ENCODE assay signal across 13 cellular contexts in the genomic region with DNA sequence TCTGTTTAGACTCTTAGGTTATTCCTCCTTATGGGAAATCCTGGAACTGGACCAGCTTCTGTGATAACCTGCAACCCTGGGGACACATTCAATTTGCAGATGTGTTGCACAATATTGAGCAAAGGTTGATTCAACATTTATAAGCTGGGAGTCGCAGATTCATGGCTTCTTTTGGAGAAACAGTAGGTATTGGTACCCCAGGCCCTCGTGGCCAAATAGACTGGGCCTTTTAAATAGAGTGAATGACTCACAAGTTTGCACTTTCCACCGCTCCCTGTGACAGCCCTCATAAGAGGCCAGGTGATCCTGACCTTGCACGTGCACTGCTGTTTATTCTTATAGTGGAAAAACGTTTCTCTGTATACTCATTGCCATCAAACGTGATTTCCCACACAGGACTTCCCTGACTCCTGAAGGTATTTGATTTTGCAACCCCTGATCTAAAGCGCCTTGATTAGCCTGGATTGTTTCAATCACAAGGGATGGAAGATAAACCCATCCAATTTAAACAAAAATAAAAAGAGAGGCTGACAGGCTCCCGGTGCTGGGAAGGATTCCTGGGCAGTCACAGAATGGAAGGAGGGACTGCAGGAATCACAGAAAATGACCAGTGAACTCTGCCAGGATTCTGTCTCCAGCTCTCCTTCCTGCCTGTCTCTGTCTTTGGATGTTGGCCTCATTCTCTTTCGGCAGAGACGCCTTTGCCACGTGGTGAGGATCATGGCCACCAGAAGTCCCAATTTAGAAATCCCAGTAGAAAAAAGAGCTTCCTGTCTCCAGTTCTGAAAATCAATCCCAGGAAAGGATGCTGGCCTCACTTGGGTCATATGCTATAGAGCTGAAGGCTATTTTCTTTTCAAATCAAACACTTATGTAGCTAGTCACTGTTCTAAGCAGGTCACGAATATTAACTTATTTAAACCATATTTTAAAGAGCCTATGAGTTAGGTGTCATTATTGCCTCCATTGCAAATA.
DNase-seq lines count a peak whose midpoint lies in the region; FAIRE-seq and TF ChIP-seq lines count a peak whose summit lies in the region.
"Had no signal": no experiment of that assay in that cellular context is flagged by ENCODE, and none has a peak within 500 bp of the region (broad histone marks: within the 10 kb centered on the region; RNA-seq: fewer than 3 reads in every experiment).

No MANE protein-coding gene starts in this region.

- H3K9me1 ChIP-seq in keratinocyte (ENCODE audit: control insufficient read depth, extremely low read depth, insufficient read depth, low read length): no peaks in the 10 kb centered on the region

- H3K79me2 ChIP-seq in keratinocyte (ENCODE audit: control insufficient read depth, insufficient read depth, low read length): no peaks in the 10 kb centered on the region

- WGBS in stomach, 5 donors: 34 to 48% (median 40%) methylated on average over 12 of the region's 12 CpGs

- H3K27ac Mint-ChIP-seq in HFFc6: peak overlapping the region; percentile 77

- no peaks in the 10 kb centered on the region for H4K20me1 ChIP-seq in keratinocyte (ENCODE audit: control insufficient read depth, extremely low read depth, insufficient read depth, low read length)

- TF ChIP-seq CTCF in HFFc6 (IDR thresholded peaks at IDR 0.05): no peak
- no peak for TF ChIP-seq CTCF in keratinocyte (optimal IDR thresholded peaks at IDR 0.05 in 1 of 3, IDR thresholded peaks at IDR 0.05 in 1 of 3, conservative IDR thresholded peaks at IDR 0.05 in 1 of 3; ENCODE audit: extremely low read depth in 1 of 3, insufficient read depth in 2 of 3, low read length in 3 of 3)
- TF ChIP-seq CTCF in stomach (IDR thresholded peaks at IDR 0.05): no peak

- H3K27me3 Mint-ChIP-seq in HFFc6 (ENCODE audit: insufficient read depth): no peaks in the 10 kb centered on the region; the same call in 1 of the 2 replicates
- H3K27me3 Mint-ChIP-seq: naive B cell had no signal

- peak; percentile 30 for DNase-seq in HFFc6
- peak; percentile 60 for DNase-seq in cerebellum (ENCODE audit: low spot score)
- no peak for DNase-seq in keratinocyte (ENCODE audit: low read depth, low spot score)
- peak; percentile 73 for DNase-seq in stomach
- DNase-seq in iPS-NIHi7 (ENCODE audit: extremely low spot score): no peak
- no peak for DNase-seq in OCI-M1 (lab: John Stamatoyannopoulos, UW)
- no peak for DNase-seq in stimulated activated CD4-positive, alpha-beta T cell treated with anti-CD3 and anti-CD28 coated beads, Interleukin-2, amount 100 ng/mL, for 48 hours
- no peak for DNase-seq in activated effector memory CD4-positive, alpha-beta T cell treated with anti-CD3 and anti-CD28 coated beads, Interleukin-2, amount 50 U/mL, for 16 hours
- DNase-seq: naive B cell; NCI-H2227 treated with DMSO at 0.1 percent for 48 hours; stimulated activated CD4-positive, alpha-beta T cell treated with anti-CD3 and anti-CD28 coated beads, Interleukin-1b, Interleukin-23, amount 100 ng/mL, for 48 hours; substantia nigra had no signal

- FAIRE-seq in keratinocyte (lab: Jason Lieb, UNC): peak; percentile 77
- FAIRE-seq: frontal cortex had no signal

- no peak overlapping the region for H3K9ac ChIP-seq in keratinocyte (ENCODE audit: control insufficient read depth, extremely low read depth, insufficient read depth, low read length)

- intact Hi-C loops in stomach (cut with DNase I; ENCODE audit: low total_unique reads): no loop called here

- no peak overlapping the region for H2AFZ ChIP-seq in keratinocyte (ENCODE audit: control insufficient read depth, low read length)

- H3K4me3 Mint-ChIP-seq in HFFc6: no peak overlapping the region

- no peaks in the 10 kb centered on the region for H3K36me3 ChIP-seq in keratinocyte (ENCODE audit: control insufficient read depth in 2 of 2, extremely low read depth in 1 of 2, insufficient read depth in 2 of 2, low read length in 2 of 2)
- H3K36me3 ChIP-seq in stomach: no peaks in the 10 kb centered on the region

- TF ChIP-seq POLR2A in stomach (IDR thresholded peaks at IDR 0.05): no peak

- no peak overlapping the region for H3K4me2 ChIP-seq in keratinocyte (ENCODE audit: control insufficient read depth, extremely low read depth, insufficient read depth, low read depth, low read length)

- H3K36me3 Mint-ChIP-seq in HFFc6 (ENCODE audit: low read depth): peaks cover 28% of the 10 kb centered on the region

- H3K9me3 Mint-ChIP-seq in HFFc6: peaks cover 21% of the 10 kb centered on the region

- H3K9me3 ChIP-seq in keratinocyte (ENCODE audit: control insufficient read depth, low read depth, low read length) (peaks cover 6% of the 10 kb centered on the region), stomach (peaks cover 0 to 8% (median 2%) of the 10 kb centered on the region in 4 donors)

- dilution Hi-C loops in keratinocyte (cut with MboI; ENCODE audit: extremely low pct_ligation_motif_present, low sequenced_read_pairs): no loop called here

- H3K4me1 ChIP-seq in keratinocyte (ENCODE audit: control insufficient read depth, extremely low read depth, insufficient read depth, low read length) (peaks cover 22% of the 10 kb centered on the region), stomach (peaks cover 13 to 23% (median 18%) of the 10 kb centered on the region in 4 donors)

- H3K4me3 ChIP-seq in keratinocyte (ENCODE audit: control insufficient read depth in 2 of 3, extremely low read depth in 1 of 3, insufficient read depth in 2 of 3, low read depth in 1 of 3, low read length in 3 of 3) (no peak overlapping the region), stomach (no peak overlapping the region)

- H3K27me3 ChIP-seq in keratinocyte (ENCODE audit: control insufficient read depth, extremely low read depth, insufficient read depth, low read length) (no peaks in the 10 kb centered on the region), stomach (no peaks in the 10 kb centered on the region)

- H3K4me1 Mint-ChIP-seq in HFFc6 (ENCODE audit: low read depth): peaks cover 51% of the 10 kb centered on the region

- H3K27ac ChIP-seq in keratinocyte (ENCODE audit: control insufficient read depth, insufficient read depth, low read length): peak overlapping the region; percentile 13
- H3K27ac ChIP-seq in stomach: peak overlapping the region; percentile 28 to 76 (median 66)

- no peak for TF ChIP-seq EP300 in stomach (IDR thresholded peaks at IDR 0.05)

Comparison
In these comparisons a context has a peak if more than half of its experiments do, and no peak if none do; other contexts are left out.
1. DNase-seq: peak in HFFc6 (single experiment), cerebellum (single experiment) and stomach (single experiment); none in keratinocyte (single experiment), iPS-NIHi7 (single experiment), OCI-M1 (single experiment), stimulated activated CD4-positive, alpha-beta T cell treated with anti-CD3 and anti-CD28 coated beads, Interleukin-2, amount 100 ng/mL, for 48 hours (0 of 2) and activated effector memory CD4-positive, alpha-beta T cell treated with anti-CD3 and anti-CD28 coated beads, Interleukin-2, amount 50 U/mL, for 16 hours (single experiment).